3 cellular contexts compared by ENCODE assay signal in genomic region chr5:113721171-113721570, GRCh38.
"Had no signal": no experiment of that assay in that cellular context is flagged by ENCODE, and none has a peak within 500 bp of the region (broad histone marks: within the 10 kb centered on the region; RNA-seq: fewer than 3 reads in every experiment).

No MANE protein-coding gene starts in this region.

- ATAC-seq: GM12878 had no signal

- H3K4me3 ChIP-seq: GM12878 had no signal

- DNase-seq: GDM1, GF-D8 had no signal
